ENCODE assay signal across 22 cellular contexts in the genomic region with DNA sequence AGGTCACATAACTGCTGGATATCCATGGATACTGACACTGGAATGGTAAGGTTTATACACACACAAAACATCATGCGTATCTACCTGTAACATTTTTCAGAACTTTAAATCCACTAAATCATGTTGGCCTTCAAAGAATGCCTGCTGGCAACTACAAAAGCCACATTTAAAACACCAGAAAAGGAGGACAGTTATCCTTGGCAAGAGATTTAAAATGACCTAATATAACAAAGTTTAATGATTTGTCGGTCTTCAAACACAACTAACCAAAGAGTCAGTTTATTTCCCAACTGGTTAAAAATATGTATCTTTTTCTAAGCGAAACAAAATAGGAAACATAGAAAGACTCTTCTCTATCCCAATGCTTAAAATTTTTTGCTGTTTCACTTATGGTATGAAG. TPM values are rescaled to one million over a fixed set of nuclear protein-coding genes. Genes with fewer than 3 reads are reported as not detected.
DNase-seq lines count a peak whose midpoint lies in the region; ATAC-seq, FAIRE-seq and TF ChIP-seq lines count a peak whose summit lies in the region.
"Had no signal": no experiment of that assay in that cellular context is flagged by ENCODE, and none has a peak within 500 bp of the region (broad histone marks: within the 10 kb centered on the region; RNA-seq: fewer than 3 reads in every experiment).

No MANE protein-coding gene starts in this region.

- no peaks in the 10 kb centered on the region for H3K27me3 ChIP-seq in liver (ENCODE audit: control insufficient read depth in 4 of 4, insufficient read depth in 4 of 4, low read length in 3 of 4)
- H3K27me3 ChIP-seq in HepG2 (ENCODE audit: control insufficient read depth in 1 of 2, insufficient read depth in 2 of 2, low read length in 2 of 2), result no peaks in the 10 kb centered on the region
- H3K27me3 ChIP-seq in left lung, result no peaks in the 10 kb centered on the region
- H3K27me3 ChIP-seq: BLaER1 treated with 17β-estradiol and CSF1 and Interleukin-3, amounts not matched to agents 10 nM and 100 nM had no signal

- DNase-seq in HepG2 (ENCODE audit: low spot score), result no peak
- DNase-seq in astrocyte of the hippocampus (ENCODE audit: low read depth, low spot score), result peak; percentile 57
- DNase-seq in left lung, result no peak
- no peak for DNase-seq in osteocyte (ENCODE audit: extremely low spot score, unreplicated experiment)
- no peak for DNase-seq in DMS79 (lab: John Stamatoyannopoulos, UW)
- no peak for DNase-seq in GM10248 (ENCODE audit: extremely low spot score)
- DNase-seq: Karpas-422, NCI-H1048, NCI-H1436, NCI-H1930, NCI-H226, NCI-H524, NCI-H82, SIG-M5 had no signal

- BruUV-seq in HepG2 (replicated peaks; lab: Mats Ljungman, UMichigan), result no TSS peak

- intact Hi-C loops in HepG2 (cut with micrococcal nuclease; ENCODE audit: unreplicated experiment) (no loop called here), left lung (cut with DNase I) (no loop called here)

- 39% methylated on average over 3 of the region's 3 CpGs for WGBS in liver
- 95% methylated on average over 3 of the region's 3 CpGs for WGBS in HepG2 (ENCODE audit: low lambda C conversion rate)

- H3K9me3 Mint-ChIP-seq in osteocyte (ENCODE audit: unreplicated experiment), result no peaks in the 10 kb centered on the region
- H3K9me3 Mint-ChIP-seq: IgD-negative memory B cell had no signal

- TF ChIP-seq RAD21 in liver (IDR thresholded peaks at IDR 0.05), result no peak
- no peak for TF ChIP-seq RAD21 in HepG2 (CRISPR knock-in tag; IDR thresholded peaks at IDR 0.05)

- TF ChIP-seq POLR2A in HepG2 (IDR thresholded peaks at IDR 0.05; ENCODE audit: insufficient read depth in 1 of 2, low read depth in 2 of 2, low read length in 2 of 2), result no peak

- no peak overlapping the region for H3K9ac ChIP-seq in liver (ENCODE audit: low read depth in 1 of 2, low read length in 2 of 2)
- no peak overlapping the region for H3K9ac ChIP-seq in HepG2 (ENCODE audit: insufficient read depth, low read depth, low read length)
- H3K9ac ChIP-seq: BLaER1 treated with 17β-estradiol and CSF1 and Interleukin-3, amounts not matched to agents 10 nM and 100 nM had no signal

- H3K9me3 ChIP-seq in liver (ENCODE audit: control insufficient read depth in 4 of 4, low read length in 3 of 4) (no peaks in the 10 kb centered on the region), HepG2 (ENCODE audit: low read length) (no peaks in the 10 kb centered on the region), left lung (no peaks in the 10 kb centered on the region)
- H3K9me3 ChIP-seq: BLaER1 treated with 17β-estradiol and CSF1 and Interleukin-3, amounts not matched to agents 10 nM and 100 nM; HAP-1 had no signal

- no peak for TF ChIP-seq CTCF in liver (IDR thresholded peaks at IDR 0.05; ENCODE audit: low read depth, low read length, missing input control)
- TF ChIP-seq CTCF in HepG2 (CRISPR knock-in tag; IDR thresholded peaks at IDR 0.05), result no peak
- no peak for TF ChIP-seq CTCF in left lung (IDR thresholded peaks at IDR 0.05)
- TF ChIP-seq CTCF in osteocyte (IDR thresholded peaks at IDR 0.05), result no peak
- TF ChIP-seq CTCF in GM10248 (IDR thresholded peaks at IDR 0.05; ENCODE audit: control extremely low read depth, extremely low read depth, low read depth, missing control alignments), result no peak

- no peak overlapping the region for H3K4me2 ChIP-seq in HepG2 (ENCODE audit: low read depth, low read length)
- H3K4me2 ChIP-seq: BLaER1 treated with 17β-estradiol and CSF1 and Interleukin-3, amounts not matched to agents 10 nM and 100 nM had no signal

- H4K20me1 ChIP-seq in HepG2 (ENCODE audit: insufficient read depth, low read length), result peaks cover 12% of the 10 kb centered on the region

- H3K36me3 ChIP-seq in liver (ENCODE audit: control insufficient read depth in 4 of 4, insufficient read depth in 3 of 4, low read depth in 1 of 4, low read length in 3 of 4) (peaks cover 0 to 13% (median 11%) of the 10 kb centered on the region in 4 donors), HepG2 (replicated peaks in 1 of 2; ENCODE audit: control insufficient read depth in 1 of 2, insufficient read depth in 2 of 2, low read length in 2 of 2) (peaks cover 17 to 70% of the 10 kb centered on the region in 2 experiments), left lung (peaks cover 0 to 67% of the 10 kb centered on the region in 2 donors)

- no peak overlapping the region for H2AFZ ChIP-seq in HepG2 (ENCODE audit: low read length)

- H3K79me2 ChIP-seq in HepG2 (ENCODE audit: insufficient read depth, low read length), result peaks cover 48% of the 10 kb centered on the region

- in situ Hi-C loops in HepG2 (cut with HindIII; ENCODE audit: extremely low pct_ligation_motif_present, low pct_unique_long_range_greater_than_20kb), result no loop called here

- TF ChIP-seq EP300 in HepG2 (IDR thresholded peaks at IDR 0.05; ENCODE audit: low read depth in 2 of 2, low read length in 2 of 2) (no peak), HepG2 (CRISPR knock-in tag; IDR thresholded peaks at IDR 0.05; ENCODE audit: borderline replicate concordance) (no peak)

- POLR2A ChIA-PET in HepG2 (lab: Yijun Ruan, JAX), result no interaction called here
- POLR2A ChIA-PET in GM10248 (lab: Yijun Ruan, JAX), result no interaction called here

- H3K27ac Mint-ChIP-seq in osteocyte (ENCODE audit: unreplicated experiment), result no peak overlapping the region

- H3K4me1 ChIP-seq in liver (ENCODE audit: control insufficient read depth in 4 of 4, insufficient read depth in 4 of 4, low read length in 3 of 4) (peaks cover 4 to 37% (median 14%) of the 10 kb centered on the region in 4 donors), HepG2 (ENCODE audit: insufficient read depth, low read length) (peaks cover 17% of the 10 kb centered on the region; the same call in 1 of the 2 replicates), left lung (peaks cover 0 to 16% of the 10 kb centered on the region in 2 donors)

- H3K36me3 Mint-ChIP-seq in osteocyte (ENCODE audit: unreplicated experiment), result peaks cover 46% of the 10 kb centered on the region

- H3K4me3 ChIP-seq in liver (ENCODE audit: low read depth in 1 of 3, low read length in 3 of 3) (no peak overlapping the region), HepG2 (replicated peaks in 1 of 3; ENCODE audit: insufficient read depth in 1 of 3, low read depth in 2 of 3, low read length in 3 of 3) (no peak overlapping the region), left lung (no peak overlapping the region)
- H3K4me3 ChIP-seq: BLaER1 treated with 17β-estradiol and CSF1 and Interleukin-3, amounts not matched to agents 10 nM and 100 nM; HAP-1 had no signal

- CTCF ChIA-PET in HepG2 (lab: Yijun Ruan, JAX; ENCODE audit: low intra/inter-chr PET ratio, low total read pairs) (no interaction called here), GM10248 (lab: Yijun Ruan, JAX) (interaction anchor here (1.1 kb wide), 1 partner anchor 12 kb away, joined by 3 read pairs; no protein-coding TSS in a partner anchor)

- H3K4me3 Mint-ChIP-seq in osteocyte (ENCODE audit: unreplicated experiment), result no peak overlapping the region
- H3K4me3 Mint-ChIP-seq: IgD-negative memory B cell had no signal

- H3K27me3 Mint-ChIP-seq in osteocyte (ENCODE audit: unreplicated experiment), result no peaks in the 10 kb centered on the region
- H3K27me3 Mint-ChIP-seq: IgD-negative memory B cell had no signal

- FAIRE-seq in HepG2 (lab: Jason Lieb, UNC) (no peak), islet of Langerhans (lab: Jason Lieb, UNC) (peak; percentile 56)
- FAIRE-seq: D721Med, HTR-8/SVneo had no signal

- H3K27ac ChIP-seq in liver (ENCODE audit: low read depth in 1 of 2, low read length in 2 of 2) (peak overlapping the region in 1 of 2 donors; percentile 22), HepG2 (ENCODE audit: extremely low read length, insufficient read depth, low read length) (no peak overlapping the region), left lung (no peak overlapping the region)
- H3K27ac ChIP-seq: BLaER1 treated with 17β-estradiol and CSF1 and Interleukin-3, amounts not matched to agents 10 nM and 100 nM; RWPE1 had no signal

- no peak for ATAC-seq in HepG2
- no peak for ATAC-seq in left lung

- H3K4me1 Mint-ChIP-seq in osteocyte (ENCODE audit: unreplicated experiment), result peaks cover 7% of the 10 kb centered on the region

TF ChIP-seq in liver, 16 proteins besides CTCF, POLR2A, EP300 and RAD21 (continues in another document):
- TF ChIP-seq TAF1 (conservative IDR thresholded peaks at IDR 0.05) (no peak), HNF4A (conservative IDR thresholded peaks at IDR 0.05) (peak; percentile 8 to 30), JUND (IDR thresholded peaks at IDR 0.05) (peak in 1 of 2 donors; percentile 13)

RNA-seq across cellular contexts. Expression of a gene that starts 24.0 kb away (rescaled TPM):
- 10 to 100 TPM; 36.1 to 37.9 TPM for total RNA-seq in liver
- 10 to 100 TPM in 1 of 2 donors, 1 to 10 TPM in 1; 9.7 to 12.0 TPM for polyA plus RNA-seq in liver
- total RNA-seq in HepG2 (2016; rRNA removed; fragmentation: Illumina TruSeq; extraction: Trizol), result 43.5 and 64.9 TPM in 2 replicates
- 13.0 and 17.4 TPM in 2 replicates for total RNA-seq in HepG2 (2016; cell fraction: cytosol; rRNA removed; fragmentation: Illumina TruSeq; extraction: Trizol; ENCODE audit: low read depth)
- total RNA-seq in HepG2 (2016; cell fraction: insoluble cytoplasmic fraction; rRNA removed; fragmentation: Illumina TruSeq; extraction: Trizol), result 43.7 and 63.9 TPM in 2 replicates
- 23.7 and 25.1 TPM in 2 replicates for total RNA-seq in HepG2 (2016; cell fraction: membrane; rRNA removed; fragmentation: Illumina TruSeq; extraction: Trizol)
- 39.3 and 43.8 TPM in 2 replicates for total RNA-seq in HepG2 (2016; cell fraction: nucleus; rRNA removed; fragmentation: Illumina TruSeq; extraction: Trizol)
- 12.3 and 13.2 TPM in 2 replicates for polyA plus RNA-seq in HepG2 (2011; rRNA removed)
- polyA plus RNA-seq in HepG2 (2011; cell fraction: cytosol; rRNA removed), result 5.6 and 9.8 TPM in 2 replicates
- 8.2 and 10.9 TPM in 2 replicates for polyA plus RNA-seq in HepG2 (2011; cell fraction: nucleus; rRNA removed)
- polyA plus RNA-seq in HepG2 (2012), result 22.0 and 30.6 TPM in 2 replicates
- polyA plus RNA-seq in HepG2 (2016; cell fraction: cytosol; fragmentation: Illumina TruSeq; extraction: Trizol; ENCODE audit: low read depth), result 1.3 and 1.7 TPM in 2 replicates
- polyA plus RNA-seq in HepG2 (2016; cell fraction: insoluble cytoplasmic fraction; fragmentation: Illumina TruSeq; extraction: Trizol; ENCODE audit: low read depth), result 38.5 and 41.9 TPM in 2 replicates
- 7.0 and 7.3 TPM in 2 replicates for polyA plus RNA-seq in HepG2 (2016; cell fraction: membrane; fragmentation: Illumina TruSeq; extraction: Trizol; ENCODE audit: low read depth)
- 30.3 and 32.3 TPM in 2 replicates for polyA plus RNA-seq in HepG2 (2016; cell fraction: nucleus; fragmentation: Illumina TruSeq; extraction: Trizol; ENCODE audit: insufficient read depth, low read depth)
- 17.4 and 26.8 TPM in 2 replicates for polyA minus RNA-seq in HepG2 (2011; rRNA and poly(A)+ RNA removed; ENCODE audit: low replicate concordance)
- 26.6 and 30.6 TPM in 2 replicates for polyA minus RNA-seq in HepG2 (2011; cell fraction: cytosol; rRNA and poly(A)+ RNA removed)
- 38.2 and 48.1 TPM in 2 replicates for polyA minus RNA-seq in HepG2 (2011; cell fraction: nucleus; rRNA and poly(A)+ RNA removed)
- 10 to 100 TPM; 28.2 to 35.6 TPM for total RNA-seq in left lung
- 29.3 and 32.6 TPM in 2 replicates for total RNA-seq in osteocyte
